Comparison of ENCODE assay signal across 14 cellular contexts in the genomic region with DNA sequence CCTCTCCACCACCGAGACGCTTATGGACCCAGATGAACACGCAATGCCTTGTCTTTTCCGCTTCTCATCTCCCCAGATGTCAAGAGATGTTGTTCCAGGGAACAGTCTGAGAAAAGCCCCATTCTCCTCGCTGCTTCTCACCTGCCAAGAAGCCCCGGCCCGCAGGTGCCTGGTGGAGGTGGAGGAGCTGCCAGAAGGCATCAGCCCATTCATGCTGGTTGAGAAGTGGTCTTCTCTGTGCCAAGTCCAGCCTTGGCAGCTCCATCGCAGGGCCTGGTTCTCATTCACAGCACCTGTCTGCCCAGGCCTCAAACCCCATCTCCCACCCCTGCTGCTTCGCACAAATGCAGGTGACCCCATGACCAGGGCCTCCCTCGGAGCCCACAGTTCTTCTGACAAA. TPM values are rescaled to one million over a fixed set of nuclear protein-coding genes. Genes with fewer than 3 reads are reported as not detected.
A peak's percentile ranks its signal among the peaks of the same experiment; 100 is the strongest.
DNase-seq lines count a peak whose midpoint lies in the region; ATAC-seq and TF ChIP-seq lines count a peak whose summit lies in the region.
"Had no signal": no experiment of that assay in that cellular context is flagged by ENCODE, and none has a peak within 500 bp of the region (broad histone marks: within the 10 kb centered on the region; RNA-seq: fewer than 3 reads in every experiment).

No MANE protein-coding gene starts in this region.

- TF ChIP-seq CTCF in activated CD8-positive, alpha-beta T cell treated with anti-CD3 and anti-CD28 coated beads for 36 hours (IDR thresholded peaks at IDR 0.05), result no peak

- H3K79me1 ChIP-seq in neuronal stem cell (ENCODE audit: low read depth, low read length), result no peaks in the 10 kb centered on the region

- POLR2A ChIA-PET in activated CD8-positive, alpha-beta T cell treated with anti-CD3 and anti-CD28 coated beads for 36 hours (lab: Charles Lee), result no interaction called here

- H3K23ac ChIP-seq in neuronal stem cell (ENCODE audit: low read depth, low read length, poor library complexity), result peak overlapping the region; percentile 19

- no peak for ATAC-seq in activated CD8-positive, alpha-beta T cell treated with anti-CD3 and anti-CD28 coated beads for 36 hours

- H4K91ac ChIP-seq in neuronal stem cell (ENCODE audit: low read depth, low read length, poor library complexity), result no peak overlapping the region

- peaks cover 36% of the 10 kb centered on the region for H3K4me1 Mint-ChIP-seq in T-helper 2 cell treated with Interferon-gamma antibody and Interleukin-4, amounts not matched to agents 5 μg/mL and 100 μg/mL, for 36 hours (ENCODE audit: low read depth)
- H3K4me1 Mint-ChIP-seq in activated CD8-positive, alpha-beta T cell treated with anti-CD3 and anti-CD28 coated beads for 36 hours (ENCODE audit: low read depth), result peaks cover 30% of the 10 kb centered on the region

- no peak overlapping the region for H2BK5ac ChIP-seq in neuronal stem cell (ENCODE audit: low read length)

- no peak overlapping the region for H3K4me2 ChIP-seq in neuronal stem cell (ENCODE audit: insufficient read depth, low read length, poor library complexity, severe bottlenecking)
- H3K4me2 ChIP-seq: BLaER1 had no signal

- peak overlapping the region; percentile 25 for H2AFZ ChIP-seq in neuronal stem cell (ENCODE audit: low read length)

- no CpG with 5 or more reads among the region's 10 CpGs for WGBS in neuronal stem cell (ENCODE audit: extremely low coverage in 2 of 2, insufficient read length in 2 of 2, insufficient replicate concordance in 1 of 2), 2 donors

- H3K36me3 Mint-ChIP-seq in T-helper 2 cell treated with Interferon-gamma antibody and Interleukin-4, amounts not matched to agents 5 μg/mL and 100 μg/mL, for 36 hours (ENCODE audit: low read depth), result no peaks in the 10 kb centered on the region
- H3K36me3 Mint-ChIP-seq in activated CD8-positive, alpha-beta T cell treated with anti-CD3 and anti-CD28 coated beads for 36 hours (ENCODE audit: low read depth), result no peaks in the 10 kb centered on the region
- H3K36me3 Mint-ChIP-seq: CD8-positive, alpha-beta memory T cell had no signal

- no peak overlapping the region for H3K9ac ChIP-seq in neuronal stem cell (ENCODE audit: low read depth, low read length, poor library complexity)
- H3K9ac ChIP-seq: BLaER1 had no signal

- H3K27me3 Mint-ChIP-seq in T-helper 2 cell treated with Interferon-gamma antibody and Interleukin-4, amounts not matched to agents 5 μg/mL and 100 μg/mL, for 36 hours (ENCODE audit: low read depth), result no peaks in the 10 kb centered on the region
- H3K27me3 Mint-ChIP-seq in activated CD8-positive, alpha-beta T cell treated with anti-CD3 and anti-CD28 coated beads for 36 hours, result no peaks in the 10 kb centered on the region
- H3K27me3 Mint-ChIP-seq: CD8-positive, alpha-beta memory T cell had no signal

- peak overlapping the region; percentile 68 for H4K8ac ChIP-seq in neuronal stem cell (ENCODE audit: low read depth, low read length)

- H3K4me3 Mint-ChIP-seq in T-helper 2 cell treated with Interferon-gamma antibody and Interleukin-4, amounts not matched to agents 5 μg/mL and 100 μg/mL, for 36 hours, result no peak overlapping the region
- no peak overlapping the region for H3K4me3 Mint-ChIP-seq in activated CD8-positive, alpha-beta T cell treated with anti-CD3 and anti-CD28 coated beads for 36 hours
- H3K4me3 Mint-ChIP-seq: CD8-positive, alpha-beta memory T cell had no signal

- no peak overlapping the region for H2BK15ac ChIP-seq in neuronal stem cell (ENCODE audit: low read length)

- H3K36me3 ChIP-seq in H7 (replicated peaks; ENCODE audit: control insufficient read depth, insufficient read depth, low read length) (no peaks in the 10 kb centered on the region), neuronal stem cell (replicated peaks in 1 of 2; ENCODE audit: control insufficient read depth in 2 of 2, insufficient read depth in 2 of 2, low read length in 2 of 2) (no peaks in the 10 kb centered on the region)
- H3K36me3 ChIP-seq: BLaER1 had no signal

- H3K27ac ChIP-seq in neuronal stem cell (replicated peaks; ENCODE audit: low read length), result no peak overlapping the region
- H3K27ac ChIP-seq: BLaER1, HL-60 had no signal

- H3K27me3 ChIP-seq in H7 (ENCODE audit: control insufficient read depth, insufficient read depth, low read length) (no peaks in the 10 kb centered on the region), neuronal stem cell (ENCODE audit: control insufficient read depth in 3 of 3, insufficient read depth in 3 of 3, low read depth in 1 of 3, low read length in 3 of 3) (no peaks in the 10 kb centered on the region)
- H3K27me3 ChIP-seq: BLaER1 had no signal

- peak overlapping the region; percentile 26 for H3K27ac Mint-ChIP-seq in T-helper 2 cell treated with Interferon-gamma antibody and Interleukin-4, amounts not matched to agents 5 μg/mL and 100 μg/mL, for 36 hours
- peak overlapping the region; percentile 56 for H3K27ac Mint-ChIP-seq in activated CD8-positive, alpha-beta T cell treated with anti-CD3 and anti-CD28 coated beads for 36 hours

- DNase-seq in T-helper 2 cell treated with Interferon-gamma antibody and Interleukin-4, amounts not matched to agents 5 μg/mL and 100 μg/mL, for 36 hours (ENCODE audit: low spot score), result no peak
- no peak for DNase-seq in T-helper 2 cell
- DNase-seq in H7, result peak; percentile 15
- DNase-seq in activated CD8-positive, alpha-beta T cell treated with anti-CD3 and anti-CD28 coated beads for 36 hours, result no peak
- no peak for DNase-seq in neuronal stem cell (ENCODE audit: low spot score)
- DNase-seq in DMS153 (lab: John Stamatoyannopoulos, UW), result no peak
- DNase-seq in iPS-NIHi11 (ENCODE audit: low spot score), result no peak
- DNase-seq: 8988T; AML-193; Caco-2; CD8-positive, alpha-beta memory T cell; DMS53 had no signal

- intact Hi-C loops in activated CD8-positive, alpha-beta T cell treated with anti-CD3 and anti-CD28 coated beads for 36 hours (cut with micrococcal nuclease), result no loop called here

- no peaks in the 10 kb centered on the region for H3K9me3 Mint-ChIP-seq in T-helper 2 cell treated with Interferon-gamma antibody and Interleukin-4, amounts not matched to agents 5 μg/mL and 100 μg/mL, for 36 hours
- H3K9me3 Mint-ChIP-seq in activated CD8-positive, alpha-beta T cell treated with anti-CD3 and anti-CD28 coated beads for 36 hours, result no peaks in the 10 kb centered on the region
- H3K9me3 Mint-ChIP-seq: CD8-positive, alpha-beta memory T cell had no signal

- H3K4me1 ChIP-seq in neuronal stem cell (ENCODE audit: control insufficient read depth in 2 of 2, insufficient read depth in 1 of 2, low read depth in 1 of 2, low read length in 2 of 2), result peaks cover 7 to 8% of the 10 kb centered on the region in 2 donors
- H3K4me1 ChIP-seq: Caco-2 had no signal

- peak overlapping the region; percentile 77 for H3K18ac ChIP-seq in neuronal stem cell (ENCODE audit: low read length)

- H2AK5ac ChIP-seq in neuronal stem cell (ENCODE audit: low read depth, low read length), result peak overlapping the region; percentile 77

- H2BK12ac ChIP-seq in neuronal stem cell (ENCODE audit: low read length), result no peak overlapping the region

- no peaks in the 10 kb centered on the region for H3K9me3 ChIP-seq in neuronal stem cell (replicated peaks in 1 of 2; ENCODE audit: control insufficient read depth in 2 of 2, insufficient read depth in 1 of 2, low read depth in 1 of 2, low read length in 2 of 2)
- H3K9me3 ChIP-seq: BLaER1, Caco-2 had no signal

- no peak overlapping the region for H2BK120ac ChIP-seq in neuronal stem cell (ENCODE audit: low read depth, low read length)

- no peak overlapping the region for H3K4me3 ChIP-seq in H7 (ENCODE audit: insufficient read depth, low read depth, low read length)
- H3K4me3 ChIP-seq in neuronal stem cell (ENCODE audit: low read length in 2 of 2), result peak overlapping the region in 1 of 2 donors; percentile 34
- H3K4me3 ChIP-seq: BLaER1 had no signal

- CTCF ChIA-PET in activated CD8-positive, alpha-beta T cell treated with anti-CD3 and anti-CD28 coated beads for 36 hours (lab: Charles Lee), result no interaction called here

- no peak overlapping the region for H3K4ac ChIP-seq in neuronal stem cell (ENCODE audit: low read length)

- H3K14ac ChIP-seq in neuronal stem cell (ENCODE audit: low read length), result no peak overlapping the region

RNA-seq across cellular contexts. Expression of gene TMEM263, which starts 42.3 kb away (rescaled TPM):
- total RNA-seq in H7 (2014; rRNA removed; shearing (Covaris generic)), result 19.0 and 23.7 TPM in 2 replicates
- total RNA-seq in activated CD8-positive, alpha-beta T cell treated with anti-CD3 and anti-CD28 coated beads for 36 hours, result 10 to 100 TPM; 43.5 to 46.5 TPM
- 23.2 TPM for polyA plus RNA-seq in neuronal stem cell (2013, experiment 1 of 2)
- polyA plus RNA-seq in neuronal stem cell (2013, experiment 2 of 2), result 23.2 TPM
